8 cellular contexts compared by ENCODE assay signal in the genomic region with DNA sequence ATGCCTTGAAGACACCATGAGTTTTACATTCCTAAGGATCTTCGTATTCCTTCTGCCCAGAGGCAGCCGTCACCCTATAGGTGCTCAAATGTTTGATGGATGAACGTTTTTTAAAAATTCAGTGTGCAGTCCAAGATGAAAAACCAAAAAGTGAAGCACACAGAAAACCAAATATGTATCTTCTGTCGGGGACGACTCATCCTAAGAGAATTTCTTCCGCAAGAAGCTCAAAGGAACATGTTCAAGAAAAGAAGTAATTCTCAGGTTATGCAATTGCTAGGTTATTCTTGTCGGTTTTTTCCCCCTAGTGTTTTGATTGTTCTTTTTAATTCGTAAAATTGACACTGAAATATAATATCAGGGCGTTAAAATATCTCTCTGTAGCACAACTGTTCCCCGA. TPM values are rescaled to one million over a fixed set of nuclear protein-coding genes. Genes with fewer than 3 reads are reported as not detected.
DNase-seq lines count a peak whose midpoint lies in the region; ATAC-seq and TF ChIP-seq lines count a peak whose summit lies in the region.

No MANE protein-coding gene starts in this region.

- peak overlapping the region; percentile 91; the same call in 1 of the 2 replicates for H2AFZ ChIP-seq in GM23338

- H3K36me3 Mint-ChIP-seq in GM23338 (ENCODE audit: low read depth), result peaks cover 41% of the 10 kb centered on the region

- peaks cover 14% of the 10 kb centered on the region for H3K4me1 Mint-ChIP-seq in GM23338

- peaks cover 17% of the 10 kb centered on the region; the same call in 1 of the 2 replicates for H3K27me3 ChIP-seq in GM23338 (ENCODE audit: insufficient read depth)

- peaks cover 38% of the 10 kb centered on the region for H3K79me2 ChIP-seq in GM23338 (replicated peaks; ENCODE audit: insufficient read depth)

- H3K4me3 Mint-ChIP-seq in GM23338, result peak overlapping the region; percentile 99

- H4K20me1 ChIP-seq in GM23338 (replicated peaks; ENCODE audit: insufficient read depth), result peaks cover 19% of the 10 kb centered on the region

- TF ChIP-seq CTCF in GM23338 (conservative IDR thresholded peaks at IDR 0.05; ENCODE audit: low read depth in 2 of 2) (no peak), fibroblast of the aortic adventitia (IDR thresholded peaks at IDR 0.05; ENCODE audit: insufficient read depth, low read length) (no peak)

- H3K27ac Mint-ChIP-seq in GM23338, result peak overlapping the region; percentile 98

- DNase-seq in GM23338 (ENCODE audit: low spot score), result no peak
- peak; percentile 56 for DNase-seq in fibroblast of the aortic adventitia (ENCODE audit: low read depth)
- no peak for DNase-seq in HK-2 (ENCODE audit: unreplicated experiment)

- peak overlapping the region; percentile 76 for H3K4me3 ChIP-seq in GM23338
- peak overlapping the region; percentile 74 for H3K4me3 ChIP-seq in fibroblast of the aortic adventitia (ENCODE audit: low read depth, low read length)
- peak overlapping the region in 4 of 7 experiments; percentile 41 to 65 (median 58) for H3K4me3 ChIP-seq in skin epidermis

- H3K4me1 ChIP-seq in GM23338 (ENCODE audit: insufficient read depth), result peaks cover 25% of the 10 kb centered on the region

- ATAC-seq in GM23338 (no peak), SK-N-SH treated with all-trans-retinoic acid at 6 μM for 48 hours (peak; percentile 38), HG03439 (IDR thresholded peaks at IDR 0.05; ENCODE audit: unreplicated experiment) (no peak), GM18511 (IDR thresholded peaks at IDR 0.05; ENCODE audit: unreplicated experiment) (no peak), HG03045 (IDR thresholded peaks at IDR 0.05; ENCODE audit: unreplicated experiment) (no peak)

- peaks cover 26% of the 10 kb centered on the region for H3K27me3 Mint-ChIP-seq in GM23338 (ENCODE audit: insufficient read depth, low read depth, poor library complexity)

- no peaks in the 10 kb centered on the region; the same call in 2 of the 3 replicates for H3K9me3 Mint-ChIP-seq in GM23338

- peaks cover 17% of the 10 kb centered on the region for H3F3A ChIP-seq in GM23338 (replicated peaks; ENCODE audit: low read depth)

- H3K9me2 ChIP-seq in GM23338 (ENCODE audit: insufficient read depth), result no peaks in the 10 kb centered on the region

- H3K27ac ChIP-seq in GM23338 (ENCODE audit: low read depth) (no peak overlapping the region), skin epidermis (no peak overlapping the region)

- peaks cover 28% of the 10 kb centered on the region for H3K36me3 ChIP-seq in GM23338 (ENCODE audit: insufficient read depth)

- H3K4me2 ChIP-seq in GM23338, result peak overlapping the region; percentile 88

TF ChIP-seq in GM23338, 12 proteins besides CTCF, POLR2A, EP300 and RAD21 (continues in another document):
- no peak for TF ChIP-seq STAT1 (IDR thresholded peaks at IDR 0.05; ENCODE audit: unreplicated experiment)

TF ChIP-seq in SK-N-SH treated with all-trans-retinoic acid at 6 μM for 48 hours, 23 proteins besides CTCF, POLR2A, EP300 and RAD21:
- TF ChIP-seq ZC3H10 (CRISPR knock-in tag; IDR thresholded peaks at IDR 0.05) (no peak), OSR1 (CRISPR knock-in tag; IDR thresholded peaks at IDR 0.05) (no peak), ZFP30 (CRISPR knock-in tag; IDR thresholded peaks at IDR 0.05) (no peak), TCF4 (CRISPR knock-in tag; IDR thresholded peaks at IDR 0.05; ENCODE audit: borderline replicate concordance) (no peak), ZNF70 (CRISPR knock-in tag; IDR thresholded peaks at IDR 0.05) (no peak), CSRNP3 (CRISPR knock-in tag; IDR thresholded peaks at IDR 0.05) (no peak), SNAI2 (CRISPR knock-in tag; IDR thresholded peaks at IDR 0.05) (no peak), GLIS3 (CRISPR knock-in tag; IDR thresholded peaks at IDR 0.05) (no peak), CSDC2 (CRISPR knock-in tag; IDR thresholded peaks at IDR 0.05) (no peak)
- TF ChIP-seq, protein P1, sequence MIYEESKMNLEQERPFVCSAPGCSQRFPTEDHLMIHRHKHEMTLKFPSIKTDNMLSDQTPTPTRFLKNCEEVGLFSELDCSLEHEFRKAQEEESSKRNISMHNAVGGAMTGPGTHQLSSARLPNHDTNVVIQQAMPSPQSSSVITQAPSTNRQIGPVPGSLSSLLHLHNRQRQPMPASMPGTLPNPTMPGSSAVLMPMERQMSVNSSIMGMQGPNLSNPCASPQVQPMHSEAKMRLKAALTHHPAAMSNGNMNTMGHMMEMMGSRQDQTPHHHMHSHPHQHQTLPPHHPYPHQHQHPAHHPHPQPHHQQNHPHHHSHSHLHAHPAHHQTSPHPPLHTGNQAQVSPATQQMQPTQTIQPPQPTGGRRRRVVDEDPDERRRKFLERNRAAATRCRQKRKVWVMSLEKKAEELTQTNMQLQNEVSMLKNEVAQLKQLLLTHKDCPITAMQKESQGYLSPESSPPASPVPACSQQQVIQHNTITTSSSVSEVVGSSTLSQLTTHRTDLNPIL (CRISPR knock-in tag; IDR thresholded peaks at IDR 0.05; ENCODE audit: low read depth), result no peak
TF ChIP-seq in SK-N-SH treated with all-trans-retinoic acid at 6 μM for 48 hours: peak in this region for 0.

RNA-seq across cellular contexts. Expression of gene CENPV, which starts 1.4 kb away (rescaled TPM):
- total RNA-seq in GM23338 (2014; rRNA removed; shearing (Covaris generic)), result 300 and 312 TPM in 2 replicates
- 139 and 149 TPM in 2 replicates for polyA plus RNA-seq in GM23338 (2016; fragmentation: Nextera tagmentation; extraction: Ambion mirVana)
- 10.2 and 20.1 TPM in 2 replicates for total RNA-seq in fibroblast of the aortic adventitia (ENCODE audit: low replicate concordance)

RNA-seq across cellular contexts. Expression of gene UBB, which starts 29.1 kb away (rescaled TPM):
- total RNA-seq in GM23338 (2014; rRNA removed; shearing (Covaris generic)), result 812 and 871 TPM in 2 replicates
- 1,581 and 1,692 TPM in 2 replicates for polyA plus RNA-seq in GM23338 (2016; fragmentation: Nextera tagmentation; extraction: Ambion mirVana)
- 773 and 1,074 TPM in 2 replicates for total RNA-seq in fibroblast of the aortic adventitia (ENCODE audit: low replicate concordance)

Comparison
In these comparisons a context has a peak if more than half of its experiments do, and no peak if none do; other contexts are left out.
1. RNA of gene CENPV, which starts 1.4 kb away (total RNA-seq): 300 to 312 TPM in GM23338; 10.2 to 20.1 TPM in fibroblast of the aortic adventitia; every median in the first group is over 10 times any median in the second.
2. Peak in every context shown above with its lines, with median percentiles within 50 percentile points of each other: H3K4me3 ChIP-seq.